21 cellular contexts compared by ENCODE assay signal in the genomic region with DNA sequence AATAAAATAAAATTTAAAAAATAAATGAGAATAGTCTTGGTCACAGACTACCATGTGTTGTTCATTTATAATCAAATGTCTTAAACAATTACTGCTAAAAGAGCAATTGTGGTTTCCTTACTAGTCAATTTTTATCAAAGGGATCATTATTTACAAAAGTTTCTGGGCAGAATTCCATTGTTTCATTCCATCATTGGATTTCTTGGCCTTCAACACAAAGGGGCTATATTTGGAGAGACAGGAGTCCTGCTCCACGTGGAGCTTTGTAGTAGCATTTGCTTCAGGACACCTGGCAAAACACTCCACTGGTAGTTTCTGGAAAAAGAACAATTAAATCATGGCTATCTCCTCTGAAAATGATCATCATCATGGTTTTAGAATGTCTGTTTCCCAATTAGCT.
"Had no signal": no experiment of that assay in that cellular context is flagged by ENCODE, and none has a peak within 500 bp of the region (broad histone marks: within the 10 kb centered on the region; RNA-seq: fewer than 3 reads in every experiment).

No MANE protein-coding gene starts in this region.

- H3K4me3 ChIP-seq: ascending aorta, SK-N-MC, suprapubic skin had no signal

- DNase-seq: activated CD4-positive, alpha-beta memory T cell treated with anti-CD3 and anti-CD28 coated beads for 36 hours; activated CD4-positive, alpha-beta T cell treated with anti-CD3 and anti-CD28 coated beads for 36 hours; activated CD8-positive, alpha-beta memory T cell treated with anti-CD3 and anti-CD28 coated beads, Interleukin-2, amount 10 ng/mL, durations not matched to agents 7 days and 5 days; activated naive CD4-positive, alpha-beta T cell treated with anti-CD3 and anti-CD28 coated beads for 36 hours; activated T-cell treated with anti-CD3 and anti-CD28 coated beads, Interleukin-2, amount 50 U/mL, for 1 hour; kidney glomerular epithelial cell; left ventricle myocardium superior; mesendoderm; nucleus accumbens; right cardiac atrium; small intestine; stimulated activated CD4-positive, alpha-beta T cell treated with anti-CD3 and anti-CD28 coated beads, Interleukin-4, amount 100 ng/mL, for 24 hours; stimulated activated naive CD8-positive, alpha-beta T cell treated with anti-CD3 and anti-CD28 coated beads, Interleukin-15, Interleukin-2, amounts not matched to agents 100 U/mL and 50 U/mL, for 24 hours had no signal

- H3K27ac ChIP-seq: ascending aorta, SK-N-MC, suprapubic skin had no signal

- H3K27ac Mint-ChIP-seq: activated CD4-positive, alpha-beta memory T cell treated with anti-CD3 and anti-CD28 coated beads for 36 hours; activated CD4-positive, alpha-beta T cell treated with anti-CD3 and anti-CD28 coated beads for 36 hours; activated CD8-positive, alpha-beta memory T cell treated with anti-CD3 and anti-CD28 coated beads, Interleukin-2, amount 10 ng/mL, durations not matched to agents 7 days and 5 days; activated naive CD4-positive, alpha-beta T cell treated with anti-CD3 and anti-CD28 coated beads for 36 hours; activated T-helper 2 cell treated with anti-CD3 and anti-CD28 coated beads, Interferon-gamma antibody, Interleukin-2, Interleukin-4, amounts not matched to agents 10 μg/mL and 5 μg/mL and 100 μg/mL, durations not matched to agents 14 hours and 24 hours and 36 hours; progenitor cell of endocrine pancreas; T-helper 1 cell treated with Interleukin-12 subunit alpha and Interleukin-12 subunit beta and Interleukin-4 antibody, amounts not matched to agents 30 μg/mL and 1 μg/mL, for 36 hours; type B pancreatic cell had no signal

- H3K36me3 Mint-ChIP-seq: activated CD4-positive, alpha-beta memory T cell treated with anti-CD3 and anti-CD28 coated beads for 36 hours; activated CD8-positive, alpha-beta memory T cell treated with anti-CD3 and anti-CD28 coated beads, Interleukin-2, amount 10 ng/mL, durations not matched to agents 7 days and 5 days had no signal

- H3K27me3 Mint-ChIP-seq: activated CD4-positive, alpha-beta memory T cell treated with anti-CD3 and anti-CD28 coated beads for 36 hours; type B pancreatic cell had no signal

- H3K4me1 Mint-ChIP-seq: activated CD4-positive, alpha-beta T cell treated with anti-CD3 and anti-CD28 coated beads for 36 hours; activated CD8-positive, alpha-beta memory T cell treated with anti-CD3 and anti-CD28 coated beads, Interleukin-2, amount 10 ng/mL, durations not matched to agents 7 days and 5 days had no signal

- FAIRE-seq: small intestine had no signal

- H3K4me1 ChIP-seq: ascending aorta had no signal

- H3K9me3 Mint-ChIP-seq: activated CD4-positive, alpha-beta memory T cell treated with anti-CD3 and anti-CD28 coated beads for 36 hours; activated T-helper 2 cell treated with anti-CD3 and anti-CD28 coated beads, Interferon-gamma antibody, Interleukin-2, Interleukin-4, amounts not matched to agents 10 μg/mL and 5 μg/mL and 100 μg/mL, durations not matched to agents 14 hours and 24 hours and 36 hours; type B pancreatic cell had no signal

- H3K36me3 ChIP-seq: ascending aorta, suprapubic skin had no signal

- H3K9me3 ChIP-seq: ascending aorta, suprapubic skin had no signal

- H3K4me3 Mint-ChIP-seq: activated CD4-positive, alpha-beta memory T cell treated with anti-CD3 and anti-CD28 coated beads for 36 hours; activated CD4-positive, alpha-beta T cell treated with anti-CD3 and anti-CD28 coated beads for 36 hours; activated CD8-positive, alpha-beta memory T cell treated with anti-CD3 and anti-CD28 coated beads, Interleukin-2, amount 10 ng/mL, durations not matched to agents 7 days and 5 days; activated naive CD4-positive, alpha-beta T cell treated with anti-CD3 and anti-CD28 coated beads for 36 hours; nephron; T-helper 1 cell treated with Interleukin-12 subunit alpha and Interleukin-12 subunit beta and Interleukin-4 antibody, amounts not matched to agents 30 μg/mL and 1 μg/mL, for 36 hours; type B pancreatic cell had no signal

- H3K27me3 ChIP-seq: ascending aorta, suprapubic skin had no signal
